10 cellular contexts compared by ENCODE assay signal in the genomic region with DNA sequence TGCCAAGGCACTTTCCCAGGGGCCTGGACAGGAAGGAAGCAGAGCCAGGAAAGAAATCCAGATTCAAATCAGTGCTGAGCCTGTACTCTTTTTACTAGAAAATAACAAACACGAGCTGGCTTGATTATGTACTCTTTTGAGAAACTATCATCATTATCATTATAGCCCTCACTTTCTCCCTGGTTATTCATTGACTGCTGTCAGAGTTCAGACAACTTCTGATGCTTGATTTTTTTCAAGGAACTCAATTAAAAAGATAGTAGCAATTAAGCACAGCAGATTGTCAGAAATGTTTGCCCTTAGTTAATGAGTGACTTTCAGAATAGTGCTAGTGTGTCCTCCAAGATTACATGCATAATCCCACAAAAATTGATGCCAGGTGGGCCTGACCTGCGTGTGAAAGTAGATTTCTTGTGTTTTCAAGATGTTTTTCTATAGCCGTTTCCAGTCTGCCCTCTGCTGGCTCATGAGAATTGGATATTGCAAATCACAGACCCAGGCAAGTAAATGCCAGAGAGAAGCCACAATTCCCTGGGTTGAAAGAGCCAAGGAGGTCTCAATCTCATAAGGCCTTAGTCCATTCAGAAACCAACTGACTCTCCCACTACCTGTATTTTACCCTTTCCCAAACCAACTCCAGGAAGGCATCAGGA. TPM values are rescaled to one million over a fixed set of nuclear protein-coding genes. Genes with fewer than 3 reads are reported as not detected.
DNase-seq lines count a peak whose midpoint lies in the region; ATAC-seq and TF ChIP-seq lines count a peak whose summit lies in the region.
"Had no signal": no experiment of that assay in that cellular context is flagged by ENCODE, and none has a peak within 500 bp of the region (broad histone marks: within the 10 kb centered on the region; RNA-seq: fewer than 3 reads in every experiment).

No MANE protein-coding gene starts in this region.

- H3K27ac Mint-ChIP-seq in chondrocyte (ENCODE audit: unreplicated experiment) = no peak overlapping the region
- H3K27ac Mint-ChIP-seq in activated naive CD4-positive, alpha-beta T cell treated with anti-CD3 and anti-CD28 coated beads, Interleukin-2, amount 10 ng/mL, durations not matched to agents 7 days and 5 days = no peak overlapping the region
- peak overlapping the region in 2 of 9 donors; percentile 33 to 48 for H3K27ac Mint-ChIP-seq in naive thymus-derived CD4-positive, alpha-beta T cell

- H3K4me2 ChIP-seq in Loucy (ENCODE audit: low read depth, low read length, poor library complexity, severe bottlenecking) = no peak overlapping the region

- TF ChIP-seq CTCF in Loucy (conservative IDR thresholded peaks at IDR 0.05; ENCODE audit: low read length) = peak; percentile 22; the same call in 1 of the 2 replicates
- TF ChIP-seq CTCF in chondrocyte (IDR thresholded peaks at IDR 0.05) = peak; percentile 75

- no peak overlapping the region for H3K4me3 Mint-ChIP-seq in chondrocyte (ENCODE audit: unreplicated experiment)
- no peak overlapping the region for H3K4me3 Mint-ChIP-seq in activated naive CD4-positive, alpha-beta T cell treated with anti-CD3 and anti-CD28 coated beads, Interleukin-2, amount 10 ng/mL, durations not matched to agents 7 days and 5 days
- no peak overlapping the region for H3K4me3 Mint-ChIP-seq in naive thymus-derived CD4-positive, alpha-beta T cell

- H3K9me3 ChIP-seq in Loucy (ENCODE audit: insufficient read depth, low read depth, low read length) = no peaks in the 10 kb centered on the region
- no peaks in the 10 kb centered on the region for H3K9me3 ChIP-seq in naive thymus-derived CD4-positive, alpha-beta T cell (ENCODE audit: control insufficient read depth in 2 of 3, low read length in 3 of 3)
- H3K9me3 ChIP-seq: uterus had no signal

- no peaks in the 10 kb centered on the region for H3K4me1 ChIP-seq in Loucy (ENCODE audit: insufficient read depth, low read length, poor library complexity, severe bottlenecking)
- no peaks in the 10 kb centered on the region for H3K4me1 ChIP-seq in naive thymus-derived CD4-positive, alpha-beta T cell (ENCODE audit: control insufficient read depth in 2 of 2, insufficient read depth in 2 of 2, low read length in 2 of 2)
- H3K4me1 ChIP-seq: uterus had no signal

- no peaks in the 10 kb centered on the region for H3K27me3 ChIP-seq in Loucy (ENCODE audit: insufficient read depth, low read length, poor library complexity, severe bottlenecking)
- no peaks in the 10 kb centered on the region for H3K27me3 ChIP-seq in naive thymus-derived CD4-positive, alpha-beta T cell (ENCODE audit: control insufficient read depth in 2 of 2, insufficient read depth in 2 of 2, low read length in 2 of 2)
- H3K27me3 ChIP-seq: uterus had no signal

- no peaks in the 10 kb centered on the region for H3K4me1 Mint-ChIP-seq in chondrocyte (ENCODE audit: low read depth)
- no peaks in the 10 kb centered on the region for H3K4me1 Mint-ChIP-seq in activated naive CD4-positive, alpha-beta T cell treated with anti-CD3 and anti-CD28 coated beads, Interleukin-2, amount 10 ng/mL, durations not matched to agents 7 days and 5 days
- peaks cover 0 to 3% (median 0%) of the 10 kb centered on the region in 7 donors for H3K4me1 Mint-ChIP-seq in naive thymus-derived CD4-positive, alpha-beta T cell

- POLR2A ChIA-PET in naive thymus-derived CD4-positive, alpha-beta T cell (lab: Charles Lee) = no interaction called here

- no peaks in the 10 kb centered on the region for H3K9me2 ChIP-seq in Loucy (replicated peaks; ENCODE audit: low read depth, low read length)

- H3K4me3 ChIP-seq in Loucy (ENCODE audit: low read length, poor library complexity, severe bottlenecking) = no peak overlapping the region
- no peak overlapping the region for H3K4me3 ChIP-seq in naive thymus-derived CD4-positive, alpha-beta T cell (ENCODE audit: low read length)
- H3K4me3 ChIP-seq: lung, uterus had no signal

- no peak for ATAC-seq in naive thymus-derived CD4-positive, alpha-beta T cell

- H2AFZ ChIP-seq in Loucy (ENCODE audit: low read length) = no peak overlapping the region

- CTCF ChIA-PET in activated naive CD4-positive, alpha-beta T cell treated with anti-CD3 and anti-CD28 coated beads, Interleukin-2, amount 10 ng/mL, durations not matched to agents 7 days and 5 days (lab: Charles Lee) = no interaction called here
- CTCF ChIA-PET in naive thymus-derived CD4-positive, alpha-beta T cell (lab: Charles Lee) = no interaction called here

- H3F3A ChIP-seq in Loucy (ENCODE audit: low read depth) = no peaks in the 10 kb centered on the region

- no peaks in the 10 kb centered on the region for H3K9me3 Mint-ChIP-seq in chondrocyte (ENCODE audit: low read depth)
- H3K9me3 Mint-ChIP-seq in activated naive CD4-positive, alpha-beta T cell treated with anti-CD3 and anti-CD28 coated beads, Interleukin-2, amount 10 ng/mL, durations not matched to agents 7 days and 5 days = no peaks in the 10 kb centered on the region
- H3K9me3 Mint-ChIP-seq in naive thymus-derived CD4-positive, alpha-beta T cell = no peaks in the 10 kb centered on the region

- H3K79me2 ChIP-seq in Loucy (ENCODE audit: insufficient read depth, low read length) = no peaks in the 10 kb centered on the region

- DNase-seq in NCI-H2081 (lab: John Stamatoyannopoulos, UW) = peak; percentile 15 to 21
- no peak for DNase-seq in NCI-H2081 treated with DMSO at 0.1 percent for 48 hours (lab: John Stamatoyannopoulos, UW)
- DNase-seq in chondrocyte (ENCODE audit: low spot score) = no peak
- DNase-seq in renal cortical epithelial cell (ENCODE audit: low read depth) = peak; percentile 19
- DNase-seq in activated naive CD4-positive, alpha-beta T cell treated with anti-CD3 and anti-CD28 coated beads, Interleukin-2, amount 10 ng/mL, durations not matched to agents 7 days and 5 days = no peak
- DNase-seq in T-helper 1 cell = no peak
- DNase-seq in naive thymus-derived CD4-positive, alpha-beta T cell = no peak
- DNase-seq: uterus had no signal

- H3K27me3 Mint-ChIP-seq in chondrocyte (ENCODE audit: low read depth) = peaks cover 6% of the 10 kb centered on the region
- no peaks in the 10 kb centered on the region for H3K27me3 Mint-ChIP-seq in activated naive CD4-positive, alpha-beta T cell treated with anti-CD3 and anti-CD28 coated beads, Interleukin-2, amount 10 ng/mL, durations not matched to agents 7 days and 5 days
- peaks cover 0 to 1% (median 0%) of the 10 kb centered on the region in 5 donors for H3K27me3 Mint-ChIP-seq in naive thymus-derived CD4-positive, alpha-beta T cell

- intact Hi-C loops in naive thymus-derived CD4-positive, alpha-beta T cell (cut with micrococcal nuclease) = no loop called here

- H3K36me3 ChIP-seq in Loucy (ENCODE audit: insufficient read depth, low read length) = no peaks in the 10 kb centered on the region
- no peaks in the 10 kb centered on the region for H3K36me3 ChIP-seq in naive thymus-derived CD4-positive, alpha-beta T cell (ENCODE audit: control insufficient read depth in 2 of 3, insufficient read depth in 3 of 3, low read length in 3 of 3)
- H3K36me3 ChIP-seq: uterus had no signal

- no peaks in the 10 kb centered on the region for H3K36me3 Mint-ChIP-seq in chondrocyte (ENCODE audit: low read depth)
- no peaks in the 10 kb centered on the region for H3K36me3 Mint-ChIP-seq in activated naive CD4-positive, alpha-beta T cell treated with anti-CD3 and anti-CD28 coated beads, Interleukin-2, amount 10 ng/mL, durations not matched to agents 7 days and 5 days
- no peaks in the 10 kb centered on the region for H3K36me3 Mint-ChIP-seq in naive thymus-derived CD4-positive, alpha-beta T cell

- no peaks in the 10 kb centered on the region for H4K20me1 ChIP-seq in Loucy (ENCODE audit: insufficient read depth, low read length, poor library complexity, severe bottlenecking)

- H3K27ac ChIP-seq in naive thymus-derived CD4-positive, alpha-beta T cell (ENCODE audit: low read depth, low read length) = no peak overlapping the region
- H3K27ac ChIP-seq: uterus had no signal

- H3K9ac ChIP-seq in Loucy (ENCODE audit: low read depth, low read length, poor library complexity, severe bottlenecking) = no peak overlapping the region

RNA-seq across cellular contexts. Expression of gene PNPLA4, which starts 14.3 kb away (rescaled TPM):
- 11.3 to 14.3 TPM (median 11.4 TPM) in 3 replicates for total RNA-seq in chondrocyte
- total RNA-seq in renal cortical epithelial cell = 14.1 and 36.1 TPM in 2 replicates
- total RNA-seq in naive thymus-derived CD4-positive, alpha-beta T cell = 1 to 10 TPM; 4.0 to 4.3 (median 4.2) TPM
- polyA plus RNA-seq in naive thymus-derived CD4-positive, alpha-beta T cell = 10 to 100 TPM; 13.6 to 18.7 TPM

Comparison
In these comparisons a context has a peak if more than half of its experiments do, and no peak if none do; other contexts are left out.
1. DNase-seq: peak in NCI-H2081 (2 of 2) and renal cortical epithelial cell (single experiment); none in NCI-H2081 treated with DMSO at 0.1 percent for 48 hours (single experiment), chondrocyte (single experiment), activated naive CD4-positive, alpha-beta T cell treated with anti-CD3 and anti-CD28 coated beads, Interleukin-2, amount 10 ng/mL, durations not matched to agents 7 days and 5 days (single experiment), T-helper 1 cell (0 of 5) and naive thymus-derived CD4-positive, alpha-beta T cell (0 of 9).